Comparison of ENCODE assay signal across 1 cellular context in the genomic region with DNA sequence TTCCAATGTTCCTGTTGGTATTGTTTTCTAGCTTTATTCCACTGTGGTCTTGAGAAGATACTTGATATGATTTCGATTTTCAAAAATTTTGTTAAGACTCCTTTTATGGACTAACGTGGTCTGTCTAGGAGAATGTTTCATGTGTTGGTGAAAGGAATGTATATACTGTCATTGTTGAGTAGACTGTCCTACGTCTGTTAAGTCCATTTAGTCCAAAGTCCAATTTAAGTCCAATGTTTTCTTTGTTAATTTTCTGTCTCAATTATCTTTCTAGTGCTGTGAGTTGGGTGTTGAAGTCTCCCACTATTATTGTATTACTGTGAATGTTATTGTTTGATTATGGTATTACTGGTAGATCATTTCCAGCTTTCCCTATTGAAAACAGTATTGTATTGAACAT.
TF ChIP-seq lines count a peak whose summit lies in the region.

No MANE protein-coding gene starts in this region.

TF ChIP-seq in WTC11, 78 proteins besides CTCF, POLR2A, EP300 and RAD21 (continued from another document):
- TF ChIP-seq, protein P1, sequence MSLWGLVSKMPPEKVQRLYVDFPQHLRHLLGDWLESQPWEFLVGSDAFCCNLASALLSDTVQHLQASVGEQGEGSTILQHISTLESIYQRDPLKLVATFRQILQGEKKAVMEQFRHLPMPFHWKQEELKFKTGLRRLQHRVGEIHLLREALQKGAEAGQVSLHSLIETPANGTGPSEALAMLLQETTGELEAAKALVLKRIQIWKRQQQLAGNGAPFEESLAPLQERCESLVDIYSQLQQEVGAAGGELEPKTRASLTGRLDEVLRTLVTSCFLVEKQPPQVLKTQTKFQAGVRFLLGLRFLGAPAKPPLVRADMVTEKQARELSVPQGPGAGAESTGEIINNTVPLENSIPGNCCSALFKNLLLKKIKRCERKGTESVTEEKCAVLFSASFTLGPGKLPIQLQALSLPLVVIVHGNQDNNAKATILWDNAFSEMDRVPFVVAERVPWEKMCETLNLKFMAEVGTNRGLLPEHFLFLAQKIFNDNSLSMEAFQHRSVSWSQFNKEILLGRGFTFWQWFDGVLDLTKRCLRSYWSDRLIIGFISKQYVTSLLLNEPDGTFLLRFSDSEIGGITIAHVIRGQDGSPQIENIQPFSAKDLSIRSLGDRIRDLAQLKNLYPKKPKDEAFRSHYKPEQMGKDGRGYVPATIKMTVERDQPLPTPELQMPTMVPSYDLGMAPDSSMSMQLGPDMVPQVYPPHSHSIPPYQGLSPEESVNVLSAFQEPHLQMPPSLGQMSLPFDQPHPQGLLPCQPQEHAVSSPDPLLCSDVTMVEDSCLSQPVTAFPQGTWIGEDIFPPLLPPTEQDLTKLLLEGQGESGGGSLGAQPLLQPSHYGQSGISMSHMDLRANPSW (CRISPR knock-in tag; conservative IDR thresholded peaks at IDR 0.05; ENCODE audit: low read depth), result no peak
- TF ChIP-seq PRRX2 (CRISPR knock-in tag; IDR thresholded peaks at IDR 0.05) (no peak), KAT7 (CRISPR knock-in tag; IDR thresholded peaks at IDR 0.05; ENCODE audit: borderline replicate concordance) (no peak), ZNF423 (CRISPR knock-in tag; IDR thresholded peaks at IDR 0.05) (no peak), FOXK1 (CRISPR knock-in tag; IDR thresholded peaks at IDR 0.05) (no peak), ZNF416 (CRISPR knock-in tag; IDR thresholded peaks at IDR 0.05) (no peak), TP53 (CRISPR knock-in tag; IDR thresholded peaks at IDR 0.05) (no peak), NR1H2 (CRISPR knock-in tag; IDR thresholded peaks at IDR 0.05) (no peak), ELF4 (CRISPR knock-in tag; IDR thresholded peaks at IDR 0.05; ENCODE audit: low read depth) (no peak), FOXP1 (CRISPR knock-in tag; IDR thresholded peaks at IDR 0.05; ENCODE audit: borderline replicate concordance) (no peak)
- TF ChIP-seq, protein P2, sequence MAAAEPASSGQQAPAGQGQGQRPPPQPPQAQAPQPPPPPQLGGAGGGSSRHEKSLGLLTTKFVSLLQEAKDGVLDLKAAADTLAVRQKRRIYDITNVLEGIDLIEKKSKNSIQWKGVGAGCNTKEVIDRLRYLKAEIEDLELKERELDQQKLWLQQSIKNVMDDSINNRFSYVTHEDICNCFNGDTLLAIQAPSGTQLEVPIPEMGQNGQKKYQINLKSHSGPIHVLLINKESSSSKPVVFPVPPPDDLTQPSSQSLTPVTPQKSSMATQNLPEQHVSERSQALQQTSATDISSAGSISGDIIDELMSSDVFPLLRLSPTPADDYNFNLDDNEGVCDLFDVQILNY (CRISPR knock-in tag; IDR thresholded peaks at IDR 0.05), result no peak
- TF ChIP-seq, protein P3, sequence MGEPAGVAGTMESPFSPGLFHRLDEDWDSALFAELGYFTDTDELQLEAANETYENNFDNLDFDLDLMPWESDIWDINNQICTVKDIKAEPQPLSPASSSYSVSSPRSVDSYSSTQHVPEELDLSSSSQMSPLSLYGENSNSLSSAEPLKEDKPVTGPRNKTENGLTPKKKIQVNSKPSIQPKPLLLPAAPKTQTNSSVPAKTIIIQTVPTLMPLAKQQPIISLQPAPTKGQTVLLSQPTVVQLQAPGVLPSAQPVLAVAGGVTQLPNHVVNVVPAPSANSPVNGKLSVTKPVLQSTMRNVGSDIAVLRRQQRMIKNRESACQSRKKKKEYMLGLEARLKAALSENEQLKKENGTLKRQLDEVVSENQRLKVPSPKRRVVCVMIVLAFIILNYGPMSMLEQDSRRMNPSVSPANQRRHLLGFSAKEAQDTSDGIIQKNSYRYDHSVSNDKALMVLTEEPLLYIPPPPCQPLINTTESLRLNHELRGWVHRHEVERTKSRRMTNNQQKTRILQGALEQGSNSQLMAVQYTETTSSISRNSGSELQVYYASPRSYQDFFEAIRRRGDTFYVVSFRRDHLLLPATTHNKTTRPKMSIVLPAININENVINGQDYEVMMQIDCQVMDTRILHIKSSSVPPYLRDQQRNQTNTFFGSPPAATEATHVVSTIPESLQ (CRISPR knock-in tag; IDR thresholded peaks at IDR 0.05), result no peak
- TF ChIP-seq, protein P4, sequence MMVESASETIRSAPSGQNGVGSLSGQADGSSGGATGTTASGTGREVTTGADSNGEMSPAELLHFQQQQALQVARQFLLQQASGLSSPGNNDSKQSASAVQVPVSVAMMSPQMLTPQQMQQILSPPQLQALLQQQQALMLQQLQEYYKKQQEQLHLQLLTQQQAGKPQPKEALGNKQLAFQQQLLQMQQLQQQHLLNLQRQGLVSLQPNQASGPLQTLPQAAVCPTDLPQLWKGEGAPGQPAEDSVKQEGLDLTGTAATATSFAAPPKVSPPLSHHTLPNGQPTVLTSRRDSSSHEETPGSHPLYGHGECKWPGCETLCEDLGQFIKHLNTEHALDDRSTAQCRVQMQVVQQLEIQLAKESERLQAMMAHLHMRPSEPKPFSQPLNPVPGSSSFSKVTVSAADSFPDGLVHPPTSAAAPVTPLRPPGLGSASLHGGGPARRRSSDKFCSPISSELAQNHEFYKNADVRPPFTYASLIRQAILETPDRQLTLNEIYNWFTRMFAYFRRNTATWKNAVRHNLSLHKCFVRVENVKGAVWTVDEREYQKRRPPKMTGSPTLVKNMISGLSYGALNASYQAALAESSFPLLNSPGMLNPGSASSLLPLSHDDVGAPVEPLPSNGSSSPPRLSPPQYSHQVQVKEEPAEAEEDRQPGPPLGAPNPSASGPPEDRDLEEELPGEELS (CRISPR knock-in tag; IDR thresholded peaks at IDR 0.05), result no peak
